In genomic region chr7:76462271-76462882, GRCh38 we compare ENCODE assay signal across 3 cellular contexts. TPM values are rescaled to one million over a fixed set of nuclear protein-coding genes. Genes with fewer than 3 reads are reported as not detected.
"Had no signal": no experiment of that assay in that cellular context is flagged by ENCODE, and none has a peak within 500 bp of the region (broad histone marks: within the 10 kb centered on the region; RNA-seq: fewer than 3 reads in every experiment).

No MANE protein-coding gene starts in this region.

RNA-seq across cellular contexts. Expression of gene UPK3B, which starts 48.0 kb away (rescaled TPM):
- polyA plus RNA-seq: fibroblast of lung, immature natural killer cell had no signal

RNA-seq across cellular contexts. Expression of gene SSC4D, which starts 52.9 kb away (rescaled TPM):
- total RNA-seq: ascending aorta had no signal
